Comparison of ENCODE assay signal across 17 cellular contexts in the genomic region with DNA sequence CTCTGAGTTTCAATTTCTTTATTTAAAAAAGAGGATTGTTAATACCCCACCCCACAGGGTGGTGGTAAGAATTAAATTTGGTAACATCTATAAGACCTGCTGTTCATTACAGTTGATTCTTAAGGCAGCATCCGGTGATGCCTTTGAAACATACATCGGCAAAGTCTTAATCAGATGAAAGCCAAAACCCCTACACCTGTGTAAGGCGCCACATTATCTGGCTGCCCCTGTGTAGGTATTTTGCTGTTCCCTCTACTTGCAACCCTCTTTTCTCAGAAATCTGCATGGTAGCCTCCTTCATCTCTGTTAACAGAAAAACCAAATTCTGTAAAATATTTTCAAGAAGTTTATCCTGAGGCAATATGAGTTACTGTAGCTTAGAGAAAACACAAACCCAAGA.
DNase-seq lines count a peak whose midpoint lies in the region; ATAC-seq and TF ChIP-seq lines count a peak whose summit lies in the region.
"Had no signal": no experiment of that assay in that cellular context is flagged by ENCODE, and none has a peak within 500 bp of the region (broad histone marks: within the 10 kb centered on the region; RNA-seq: fewer than 3 reads in every experiment).

No MANE protein-coding gene starts in this region.

- no peak overlapping the region for H3K4me3 Mint-ChIP-seq in activated T-cell treated with anti-CD3 and anti-CD28 coated beads, Interleukin-2, amount 50 U/mL, for 72 hours
- H3K4me3 Mint-ChIP-seq in activated naive CD8-positive, alpha-beta T cell treated with anti-CD3 and anti-CD28 coated beads for 36 hours = no peak overlapping the region
- peak overlapping the region; percentile 71 for H3K4me3 Mint-ChIP-seq in stimulated activated memory B cell treated with anti-CD40 and anti-IgM and Interleukin-4, amounts not matched to agents 10 μg/mL and 1 μg/mL and 100 μg/mL, for 72 hours
- H3K4me3 Mint-ChIP-seq: GM23338 had no signal

- H3K27me3 Mint-ChIP-seq in activated T-cell treated with anti-CD3 and anti-CD28 coated beads, Interleukin-2, amount 50 U/mL, for 72 hours (ENCODE audit: low read depth) = no peaks in the 10 kb centered on the region
- H3K27me3 Mint-ChIP-seq in activated naive CD8-positive, alpha-beta T cell treated with anti-CD3 and anti-CD28 coated beads for 36 hours = no peaks in the 10 kb centered on the region
- no peaks in the 10 kb centered on the region for H3K27me3 Mint-ChIP-seq in stimulated activated memory B cell treated with anti-CD40 and anti-IgM and Interleukin-4, amounts not matched to agents 10 μg/mL and 1 μg/mL and 100 μg/mL, for 72 hours

- DNase-seq in activated T-cell treated with anti-CD3 and anti-CD28 coated beads, Interleukin-2, amount 50 U/mL, for 72 hours = no peak
- DNase-seq in activated T-cell treated with anti-CD3 and anti-CD28 coated beads for 4 hours = no peak
- DNase-seq in NAMALWA (ENCODE audit: low spot score) = peak; percentile 69
- DNase-seq in activated naive CD8-positive, alpha-beta T cell treated with anti-CD3 and anti-CD28 coated beads for 36 hours = no peak
- DNase-seq in ACHN = no peak
- DNase-seq in lower leg skin (ENCODE audit: low spot score in 2 of 2) = no peak
- DNase-seq: Caco-2; left ventricle myocardium superior; NCI-H1694; NCI-H345; NK-92 treated with Interleukin-12 subunit alpha and Interleukin-12 subunit beta, amount 100 ng/mL, for 24 hours; small intestine had no signal

- no peak for TF ChIP-seq CTCF in lower leg skin (IDR thresholded peaks at IDR 0.05)

- H3K4me1 Mint-ChIP-seq in activated T-cell treated with anti-CD3 and anti-CD28 coated beads, Interleukin-2, amount 50 U/mL, for 72 hours (ENCODE audit: low read depth) = peaks cover 61% of the 10 kb centered on the region
- H3K4me1 Mint-ChIP-seq in activated naive CD8-positive, alpha-beta T cell treated with anti-CD3 and anti-CD28 coated beads for 36 hours = peaks cover 47% of the 10 kb centered on the region
- H3K4me1 Mint-ChIP-seq in stimulated activated memory B cell treated with anti-CD40 and anti-IgM and Interleukin-4, amounts not matched to agents 10 μg/mL and 1 μg/mL and 100 μg/mL, for 72 hours = peaks cover 78% of the 10 kb centered on the region

- intact Hi-C loops in lower leg skin (cut with DNase I; ENCODE audit: low total_unique reads) = no loop called here

- 95 to 97% methylated on average over 3 of the region's 3 CpGs for WGBS in lower leg skin, 2 donors

- peaks cover 4 to 13% of the 10 kb centered on the region in 2 donors for H3K36me3 Mint-ChIP-seq in activated T-cell treated with anti-CD3 and anti-CD28 coated beads, Interleukin-2, amount 50 U/mL, for 72 hours (ENCODE audit: insufficient read depth in 2 of 2)
- H3K36me3 Mint-ChIP-seq in activated naive CD8-positive, alpha-beta T cell treated with anti-CD3 and anti-CD28 coated beads for 36 hours = peaks cover 16% of the 10 kb centered on the region
- H3K36me3 Mint-ChIP-seq in stimulated activated memory B cell treated with anti-CD40 and anti-IgM and Interleukin-4, amounts not matched to agents 10 μg/mL and 1 μg/mL and 100 μg/mL, for 72 hours = peaks cover 38% of the 10 kb centered on the region

- H3K4me3 ChIP-seq in lower leg skin (ENCODE audit: low read depth, poor library complexity, severe bottlenecking) = no peak overlapping the region
- H3K4me3 ChIP-seq: coronary artery, gastroesophageal sphincter, GM23338 had no signal

- in situ Hi-C loops in ACHN (cut with HindIII; ENCODE audit: low pct_ligation_motif_present, low pct_unique_long_range_greater_than_20kb, low sequenced_read_pairs) = no loop called here

- H3K27ac Mint-ChIP-seq in activated T-cell treated with anti-CD3 and anti-CD28 coated beads, Interleukin-2, amount 50 U/mL, for 72 hours = peak overlapping the region; percentile 81
- peak overlapping the region; percentile 76 for H3K27ac Mint-ChIP-seq in activated naive CD8-positive, alpha-beta T cell treated with anti-CD3 and anti-CD28 coated beads for 36 hours
- H3K27ac Mint-ChIP-seq in stimulated activated memory B cell treated with anti-CD40 and anti-IgM and Interleukin-4, amounts not matched to agents 10 μg/mL and 1 μg/mL and 100 μg/mL, for 72 hours = peak overlapping the region; percentile 88
- H3K27ac Mint-ChIP-seq: GM23338 had no signal

- no peak for ATAC-seq in activated T-cell treated with anti-CD3 and anti-CD28 coated beads, Interleukin-2, amount 50 U/mL, for 72 hours (replicated peaks in 1 of 2)
- no peak for ATAC-seq in stimulated activated memory B cell treated with anti-CD40 and anti-IgM and Interleukin-4, amounts not matched to agents 10 μg/mL and 1 μg/mL and 100 μg/mL, for 72 hours
- ATAC-seq in HG03108 (IDR thresholded peaks at IDR 0.05; ENCODE audit: unreplicated experiment) = no peak
- ATAC-seq: gastroesophageal sphincter, left ventricle myocardium superior had no signal

- no peak for TF ChIP-seq POLR2A in lower leg skin (IDR thresholded peaks at IDR 0.05)

- no peaks in the 10 kb centered on the region for H3K9me3 Mint-ChIP-seq in activated T-cell treated with anti-CD3 and anti-CD28 coated beads, Interleukin-2, amount 50 U/mL, for 72 hours
- H3K9me3 Mint-ChIP-seq in activated naive CD8-positive, alpha-beta T cell treated with anti-CD3 and anti-CD28 coated beads for 36 hours = peaks cover 2% of the 10 kb centered on the region
- H3K9me3 Mint-ChIP-seq in stimulated activated memory B cell treated with anti-CD40 and anti-IgM and Interleukin-4, amounts not matched to agents 10 μg/mL and 1 μg/mL and 100 μg/mL, for 72 hours = no peaks in the 10 kb centered on the region
- H3K9me3 Mint-ChIP-seq: GM23338 had no signal
